In the genomic region with DNA sequence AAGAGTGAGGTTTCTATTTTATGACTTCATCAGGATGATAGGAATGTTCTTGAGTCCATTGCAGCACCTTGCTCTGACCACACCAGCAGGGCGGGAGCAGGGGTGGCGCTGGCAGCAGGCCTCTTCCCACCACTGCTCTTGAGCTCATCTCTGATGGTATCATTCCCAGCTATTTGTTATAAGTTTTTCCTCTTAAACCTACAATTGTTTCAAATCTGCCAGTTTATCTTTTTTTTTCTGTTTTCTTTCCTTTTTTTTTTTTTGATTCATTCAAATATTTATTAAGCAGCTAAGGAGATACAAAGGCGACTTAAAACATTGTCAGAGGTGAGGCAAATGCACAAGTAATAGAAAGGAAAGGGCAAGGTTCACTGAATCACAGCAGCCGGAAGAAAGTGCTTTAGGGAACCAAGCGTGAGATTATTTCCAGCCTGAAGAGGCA, we compare ENCODE assay signal across 16 cellular contexts. TPM values are rescaled to one million over a fixed set of nuclear protein-coding genes. Genes with fewer than 3 reads are reported as not detected.
A peak's percentile ranks its signal among the peaks of the same experiment; 100 is the strongest.
DNase-seq lines count a peak whose midpoint lies in the region; ATAC-seq and TF ChIP-seq lines count a peak whose summit lies in the region.
"Had no signal": no experiment of that assay in that cellular context is flagged by ENCODE, and none has a peak within 500 bp of the region (broad histone marks: within the 10 kb centered on the region; RNA-seq: fewer than 3 reads in every experiment).

No MANE protein-coding gene starts in this region.

- H2BK12ac ChIP-seq in mesenchymal stem cell (ENCODE audit: low read length in 2 of 2): no peak overlapping the region

- no peaks in the 10 kb centered on the region for H3K27me3 Mint-ChIP-seq in natural killer cell (ENCODE audit: low read depth in 2 of 2)

- no peaks in the 10 kb centered on the region for H3K79me1 ChIP-seq in mesenchymal stem cell (replicated peaks; ENCODE audit: low read length, poor library complexity, severe bottlenecking)

- H2AK5ac ChIP-seq in mesenchymal stem cell (ENCODE audit: low read length, severe bottlenecking): no peak overlapping the region

- H3K4me1 ChIP-seq in mesenchymal stem cell (ENCODE audit: control insufficient read depth, insufficient read depth, low read depth, low read length): peaks cover 17% of the 10 kb centered on the region
- H3K4me1 ChIP-seq: adrenal gland, gastrocnemius medialis, uterus had no signal

- no peak for TF ChIP-seq CTCF in astrocyte of the spinal cord (IDR thresholded peaks at IDR 0.05; ENCODE audit: low read depth, low read length)
- no peak for TF ChIP-seq CTCF in natural killer cell (IDR thresholded peaks at IDR 0.05)

- no peak overlapping the region for H3K14ac ChIP-seq in mesenchymal stem cell (ENCODE audit: low read length in 2 of 2)

- H3K9me3 Mint-ChIP-seq in natural killer cell: no peaks in the 10 kb centered on the region

- H2BK120ac ChIP-seq in mesenchymal stem cell (ENCODE audit: low read depth, low read length): no peak overlapping the region

- H3K27ac Mint-ChIP-seq in natural killer cell: no peak overlapping the region

- no peak overlapping the region for H3K4me3 ChIP-seq in astrocyte of the spinal cord (ENCODE audit: low read depth, low read length)
- no peak overlapping the region for H3K4me3 ChIP-seq in mesenchymal stem cell (ENCODE audit: insufficient read depth in 1 of 2, low read depth in 1 of 2, low read length in 2 of 2)
- H3K4me3 ChIP-seq: adrenal gland, gastrocnemius medialis, uterus had no signal

- no peak overlapping the region for H2BK15ac ChIP-seq in mesenchymal stem cell (ENCODE audit: low read depth, poor library complexity, severe bottlenecking)

- H3K36me3 Mint-ChIP-seq in natural killer cell: no peaks in the 10 kb centered on the region

- no peak overlapping the region for H2AFZ ChIP-seq in mesenchymal stem cell (ENCODE audit: low read depth, low read length)

- no peaks in the 10 kb centered on the region for H3K4me1 Mint-ChIP-seq in natural killer cell

- peak overlapping the region; percentile 86 for H3K27ac ChIP-seq in mesenchymal stem cell (ENCODE audit: low read length, poor library complexity, severe bottlenecking)
- H3K27ac ChIP-seq: adrenal gland, gastrocnemius medialis, uterus had no signal

- in situ Hi-C loops in astrocyte of the spinal cord (cut with HindIII; ENCODE audit: low sequenced_read_pairs): no loop called here

- H3K27me3 ChIP-seq in mesenchymal stem cell (ENCODE audit: control insufficient read depth in 1 of 2, insufficient read depth in 1 of 2, low read length in 2 of 2): no peaks in the 10 kb centered on the region
- H3K27me3 ChIP-seq: adrenal gland, gastrocnemius medialis, uterus had no signal

- intact Hi-C loops in natural killer cell (cut with micrococcal nuclease): no loop called here

- H3K9ac ChIP-seq in mesenchymal stem cell (ENCODE audit: low read length): no peak overlapping the region

- H3K36me3 ChIP-seq in mesenchymal stem cell (ENCODE audit: control insufficient read depth in 1 of 2, insufficient read depth in 2 of 2, low read depth in 1 of 2, low read length in 2 of 2): no peaks in the 10 kb centered on the region
- H3K36me3 ChIP-seq: adrenal gland, gastrocnemius medialis, uterus had no signal

- DNase-seq in A172 (ENCODE audit: low spot score) (peak; percentile 40), HuH-7 (ENCODE audit: low spot score) (peak; percentile 45), astrocyte of the spinal cord (ENCODE audit: low read depth, low spot score) (peak; percentile 17), mesenchymal stem cell (no peak), natural killer cell (no peak), dedifferentiated amniotic fluid mesenchymal stem cell (ENCODE audit: extremely low spot score) (no peak), HCEC 1CT (no peak)
- DNase-seq: activated CD4-positive, CD25-positive, alpha-beta regulatory T cell; activated T-cell treated with anti-CD3 and anti-CD28 coated beads for 4 hours; adrenal gland; effector CD4-positive, alpha-beta T cell; gastrocnemius medialis; left ventricle myocardium superior; NCI-H1436 treated with DMSO at 0.1 percent for 48 hours; uterus had no signal

- ATAC-seq in GM18858 (IDR thresholded peaks at IDR 0.05; ENCODE audit: unreplicated experiment) (no peak), natural killer cell (no peak)
- ATAC-seq: gastrocnemius medialis, left ventricle myocardium superior had no signal

- H2BK5ac ChIP-seq in mesenchymal stem cell (ENCODE audit: low read depth, low read length, poor library complexity, severe bottlenecking): peak overlapping the region; percentile 11

- no peak overlapping the region for H3K4ac ChIP-seq in mesenchymal stem cell (ENCODE audit: low read depth in 1 of 2, low read length in 2 of 2)

- no peak overlapping the region for H4K91ac ChIP-seq in mesenchymal stem cell (ENCODE audit: low read length)

- no peak overlapping the region for H3K18ac ChIP-seq in mesenchymal stem cell (ENCODE audit: low read depth in 1 of 2, low read length in 2 of 2)

- H3K9me3 ChIP-seq in mesenchymal stem cell (ENCODE audit: control insufficient read depth, low read length): no peaks in the 10 kb centered on the region
- H3K9me3 ChIP-seq: adrenal gland, gastrocnemius medialis, uterus had no signal

- H3K23ac ChIP-seq in mesenchymal stem cell (ENCODE audit: low read length in 2 of 2): no peak overlapping the region

- no peak overlapping the region for H3K4me3 Mint-ChIP-seq in natural killer cell

- peak overlapping the region; percentile 14 for H3K4me2 ChIP-seq in mesenchymal stem cell (ENCODE audit: low read length, poor library complexity, severe bottlenecking)

- 81% methylated on average over 5 of the region's 5 CpGs for WGBS in mesenchymal stem cell

- H4K8ac ChIP-seq in mesenchymal stem cell (ENCODE audit: low read length): no peak overlapping the region

RNA-seq across cellular contexts. Expression of a gene that starts 28.7 kb away (rescaled TPM):
- 83.4 and 147 TPM in 2 replicates for total RNA-seq in A172 (2014; rRNA removed; shearing (Covaris generic))
- polyA plus RNA-seq in mesenchymal stem cell (2013, experiment 1 of 2): 75.3 TPM
- 68.7 TPM for polyA plus RNA-seq in mesenchymal stem cell (2013, experiment 2 of 2)
- total RNA-seq in natural killer cell: 10 to 100 TPM; 32.7 to 37.7 (median 33.5) TPM

RNA-seq across cellular contexts. Expression of a gene that starts 47.5 kb away (rescaled TPM):
- 114 and 144 TPM in 2 replicates for total RNA-seq in A172 (2014; rRNA removed; shearing (Covaris generic))
- polyA plus RNA-seq in mesenchymal stem cell (2013, experiment 1 of 2): 28.6 TPM
- polyA plus RNA-seq in mesenchymal stem cell (2013, experiment 2 of 2): 29.9 TPM
- total RNA-seq in natural killer cell: 10 to 100 TPM; 54.7 to 66.9 (median 62.5) TPM

RNA-seq across cellular contexts. Expression of a gene that starts 58.7 kb away (rescaled TPM):
- total RNA-seq in A172 (2014; rRNA removed; shearing (Covaris generic)): 36.6 and 40.6 TPM in 2 replicates
- 15.0 TPM for polyA plus RNA-seq in mesenchymal stem cell (2013, experiment 1 of 2)
- polyA plus RNA-seq in mesenchymal stem cell (2013, experiment 2 of 2): 14.1 TPM
- total RNA-seq in natural killer cell: 100 to 1,000 TPM; 125 to 142 (median 127) TPM

Comparison
In these comparisons a context has a peak if more than half of its experiments do, and no peak if none do; other contexts are left out.
1. DNase-seq: peak in A172 (single experiment), HuH-7 (single experiment) and astrocyte of the spinal cord (single experiment); none in mesenchymal stem cell (single experiment), natural killer cell (single experiment), dedifferentiated amniotic fluid mesenchymal stem cell (single experiment) and HCEC 1CT (single experiment).